ENCODE assay signal across 8 cellular contexts in genomic region chr4:152535903-152536544, GRCh38. TPM values are rescaled to one million over a fixed set of nuclear protein-coding genes. Genes with fewer than 3 reads are reported as not detected.
DNase-seq lines count a peak whose midpoint lies in the region; ATAC-seq, FAIRE-seq and TF ChIP-seq lines count a peak whose summit lies in the region.

Gene FBXW7 (minus strand): TSS chr4:152536092. CDS start chr4:152411803, 124,289 bp downstream.

- H3K36me3 ChIP-seq in ACC112 (ENCODE audit: insufficient read depth, low read length) (peaks cover 11% of the 10 kb centered on the region; the same call in 1 of the 2 replicates), breast epithelium (no peaks in the 10 kb centered on the region), iPS-20b (ENCODE audit: insufficient read depth, low read depth, low read length) (peaks cover 16% of the 10 kb centered on the region), small intestine (ENCODE audit: control insufficient read depth in 2 of 2, insufficient read depth in 2 of 2, low read length in 2 of 2) (peaks cover 0 to 2% of the 10 kb centered on the region in 2 donors)

- peak; percentile 82 for DNase-seq in NCI-H2196 treated with DMSO at 0.1 percent for 48 hours (lab: John Stamatoyannopoulos, UW; ENCODE audit: unreplicated experiment)
- peak; percentile 98 for DNase-seq in breast epithelium (ENCODE audit: low spot score in 2 of 2)
- DNase-seq in small intestine = peak; percentile 100

- peak within 1 kb of the TSS; percentile 99 for H3K9ac ChIP-seq in iPS-20b (ENCODE audit: low read depth, low read length)

- H3K79me2 ChIP-seq in ACC112 (ENCODE audit: control insufficient read depth, insufficient read depth, low read length, unreplicated experiment) = peaks cover 78% of the 10 kb centered on the region

- ATAC-seq in GM18870 (IDR thresholded peaks at IDR 0.05; ENCODE audit: unreplicated experiment) (peak; percentile 78), HG03135 (IDR thresholded peaks at IDR 0.05; ENCODE audit: unreplicated experiment) (peak; percentile 90)

- no peak for FAIRE-seq in small intestine (lab: Jason Lieb, UNC)

- H3K27me3 ChIP-seq in ACC112 (ENCODE audit: insufficient read depth, low read length) (no peaks in the 10 kb centered on the region), breast epithelium (no peaks in the 10 kb centered on the region), iPS-20b (ENCODE audit: insufficient read depth, low read length) (peaks cover 8% of the 10 kb centered on the region; the same call in 1 of the 2 replicates), small intestine (ENCODE audit: control insufficient read depth in 2 of 2, insufficient read depth in 2 of 2, low read length in 2 of 2) (no peaks in the 10 kb centered on the region)

- peaks cover 10 to 11% of the 10 kb centered on the region in 2 donors for H3K9me3 ChIP-seq in breast epithelium
- no peaks in the 10 kb centered on the region; the same call in 1 of the 2 replicates for H3K9me3 ChIP-seq in iPS-20b (ENCODE audit: insufficient read depth, low read depth, low read length)
- H3K9me3 ChIP-seq in small intestine (ENCODE audit: control insufficient read depth, low read depth) = no peaks in the 10 kb centered on the region

- H2AFZ ChIP-seq in ACC112 (ENCODE audit: low read length, unreplicated experiment) = peak within 1 kb of the TSS; percentile 86

- H3K4me1 ChIP-seq in ACC112 (ENCODE audit: control insufficient read depth, insufficient read depth, low read length, unreplicated experiment) (peaks cover 29% of the 10 kb centered on the region), breast epithelium (peaks cover 0 to 13% of the 10 kb centered on the region in 2 donors), iPS-20b (ENCODE audit: insufficient read depth, low read length) (peaks cover 18% of the 10 kb centered on the region), small intestine (ENCODE audit: control insufficient read depth in 2 of 2, insufficient read depth in 1 of 2, low read depth in 1 of 2, low read length in 1 of 2) (peaks cover 8 to 9% of the 10 kb centered on the region in 2 donors)

- H3K27ac ChIP-seq in ACC112 (ENCODE audit: low read depth, low read length) (peak within 1 kb of the TSS; percentile 77), VCaP (peak within 1 kb of the TSS; percentile 86), breast epithelium (peak within 1 kb of the TSS; percentile 95 to 97), iPS-20b (ENCODE audit: low read length) (peak within 1 kb of the TSS; percentile 100), small intestine (ENCODE audit: low read depth in 1 of 2, low read length in 1 of 2) (peak within 1 kb of the TSS; percentile 99)

- intact Hi-C loops in breast epithelium (cut with DNase I; ENCODE audit: low total_unique reads) = no loop called here

- 0 to 1% (median 1%) methylated on average over 21 to 63 of the region's 63 CpGs for WGBS in small intestine, 3 donors

- peak within 1 kb of the TSS; percentile 91 for H3K4me3 ChIP-seq in ACC112 (ENCODE audit: low read depth, low read length)
- peak within 1 kb of the TSS; percentile 84 to 98 (median 97) for H3K4me3 ChIP-seq in breast epithelium
- H3K4me3 ChIP-seq in iPS-20b (ENCODE audit: low read length) = peak within 1 kb of the TSS; percentile 92
- H3K4me3 ChIP-seq in small intestine (ENCODE audit: low read depth in 1 of 2, low read length in 2 of 2) = peak within 1 kb of the TSS; percentile 91 to 100

- peak; percentile 86 for TF ChIP-seq POLR2A in breast epithelium (IDR thresholded peaks at IDR 0.05)

- no peak for TF ChIP-seq CTCF in VCaP (conservative IDR thresholded peaks at IDR 0.05)
- peak in 1 of 3 donors; percentile 18 for TF ChIP-seq CTCF in breast epithelium (IDR thresholded peaks at IDR 0.05)

RNA-seq across cellular contexts. Expression of gene FBXW7, which starts in this region (rescaled TPM):
- 100 to 1,000 TPM in 2 of 3 donors, 10 to 100 TPM in 1; 55.7 to 247 (median 117) TPM for total RNA-seq in breast epithelium
- polyA plus RNA-seq in small intestine = 1 to 10 TPM; 7.4 to 10.0 (median 7.5) TPM

Comparison
In these comparisons a context has a peak if more than half of its experiments do, and no peak if none do; other contexts are left out.
1. Peak in every context shown above with its lines: DNase-seq, ATAC-seq, H3K4me3 ChIP-seq and H3K27ac ChIP-seq.